ENCODE assay signal across 8 cellular contexts in the genomic region with DNA sequence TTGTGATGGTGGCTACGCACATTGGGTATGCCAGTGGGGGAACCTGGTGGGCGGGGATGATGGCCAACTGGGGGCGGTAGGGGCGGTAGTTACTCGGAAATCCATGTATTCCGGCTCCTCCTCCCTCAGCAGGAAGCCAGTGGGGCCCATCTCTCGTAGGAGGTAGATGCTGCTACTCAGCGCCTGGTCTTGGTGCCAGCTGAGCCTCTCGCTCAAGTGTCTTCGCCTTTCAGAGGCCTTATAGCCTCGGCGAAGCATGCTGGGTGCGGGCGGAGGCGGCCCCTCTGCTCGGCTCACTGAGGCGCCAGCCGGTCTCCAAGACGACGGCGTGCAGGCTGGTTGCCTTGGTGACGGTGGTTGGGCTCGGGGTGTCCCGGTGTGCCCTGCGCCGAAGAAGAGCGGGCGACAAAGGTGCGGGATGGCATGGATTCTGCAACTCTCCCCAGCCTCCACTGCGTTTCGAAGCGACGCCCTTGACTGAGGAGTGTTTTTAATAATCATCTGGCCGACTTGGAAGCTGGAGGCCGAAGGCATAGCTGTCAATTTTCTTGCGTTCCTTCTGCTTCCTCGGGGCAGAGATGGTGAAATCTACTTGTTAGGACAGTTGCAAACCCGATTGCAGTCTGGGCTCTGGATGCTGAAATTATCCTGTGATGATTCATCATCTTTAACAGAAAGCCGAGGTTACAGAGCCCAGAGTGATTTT. TPM values are rescaled to one million over a fixed set of nuclear protein-coding genes. Genes with fewer than 3 reads are reported as not detected.
A peak's percentile ranks its signal among the peaks of the same experiment; 100 is the strongest.
DNase-seq lines count a peak whose midpoint lies in the region; ATAC-seq and TF ChIP-seq lines count a peak whose summit lies in the region.

A gene with protein sequence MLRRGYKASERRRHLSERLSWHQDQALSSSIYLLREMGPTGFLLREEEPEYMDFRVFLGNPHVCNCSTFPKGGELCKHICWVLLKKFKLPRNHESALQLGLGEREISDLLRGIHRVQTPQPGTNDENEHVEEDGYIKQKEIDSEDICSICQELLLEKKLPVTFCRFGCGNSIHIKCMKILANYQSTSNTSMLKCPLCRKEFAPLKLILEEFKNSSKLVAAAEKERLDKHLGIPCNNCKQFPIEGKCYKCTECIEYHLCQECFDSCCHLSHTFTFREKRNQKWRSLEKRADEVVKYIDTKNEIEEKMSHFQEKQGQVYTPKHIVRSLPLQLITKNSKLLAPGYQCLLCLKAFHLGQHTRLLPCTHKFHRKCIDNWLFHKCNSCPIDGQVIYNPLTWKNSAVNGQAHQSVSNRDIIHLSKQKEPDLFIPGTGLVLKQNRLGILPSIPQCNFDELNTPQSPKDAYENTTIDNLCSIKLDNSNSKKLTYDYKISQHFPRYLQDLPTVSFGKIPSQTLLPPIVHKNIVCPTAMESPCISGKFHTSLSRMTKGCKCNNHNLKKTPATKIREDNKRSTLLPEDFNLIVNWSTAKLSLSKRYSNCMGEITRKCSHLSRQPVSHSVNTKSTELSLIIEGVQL (minus strand): TSS at position 298 of the 706 bp plus-strand sequence. CDS start 40 bp downstream, at position 258.

- TF ChIP-seq CTCF in omental fat pad (IDR thresholded peaks at IDR 0.05), result no peak

- peak; percentile 50 for DNase-seq in activated CD4-positive, alpha-beta T cell treated with anti-CD3 and anti-CD28 coated beads for 48 hours
- no peak for DNase-seq in activated CD4-positive, alpha-beta T cell treated with anti-CD3 and anti-CD28 coated beads, Interleukin-2, amount 50 U/mL, for 1 hour
- DNase-seq in NCI-H510A treated with DMSO at 0.1 percent for 48 hours (lab: John Stamatoyannopoulos, UW) (peak; percentile 98), amniotic epithelial cell (ENCODE audit: low read depth) (peak; percentile 96), left cardiac atrium (peak; percentile 58), omental fat pad (ENCODE audit: low spot score) (no peak), GF-D8 (lab: John Stamatoyannopoulos, UW) (no peak)

- ATAC-seq in HG03103 (IDR thresholded peaks at IDR 0.05; ENCODE audit: low read depth, unreplicated experiment) (peak; percentile 87), left cardiac atrium (peak; percentile 87 to 89), omental fat pad (ENCODE audit: low FRiP score) (peak; percentile 85)

- intact Hi-C loops in left cardiac atrium (cut with DNase I), result no loop called here

RNA-seq across cellular contexts. Expression of the gene that starts here (rescaled TPM):
- total RNA-seq in left cardiac atrium (not detected), omental fat pad (1 to 10 TPM in 1 of 4 donors, under 1 TPM in 1, not detected in 2; 0.37 to 1.0 TPM)

Comparison
In these comparisons a context has a peak if more than half of its experiments do, and no peak if none do; other contexts are left out.
1. DNase-seq: peak in activated CD4-positive, alpha-beta T cell treated with anti-CD3 and anti-CD28 coated beads for 48 hours (single experiment), NCI-H510A treated with DMSO at 0.1 percent for 48 hours (single experiment) and amniotic epithelial cell (single experiment); none in activated CD4-positive, alpha-beta T cell treated with anti-CD3 and anti-CD28 coated beads, Interleukin-2, amount 50 U/mL, for 1 hour (single experiment), omental fat pad (single experiment) and GF-D8 (single experiment).
2. Peak in DNase-seq and ATAC-seq in left cardiac atrium; RNA of the gene not detected or under 1 TPM.
3. Peak in every context shown above with its lines, with median percentiles within 50 percentile points of each other: ATAC-seq.